21 cellular contexts compared by ENCODE assay signal in genomic region chr20:62768234-62768814, GRCh38. TPM values are rescaled to one million over a fixed set of nuclear protein-coding genes. Genes with fewer than 3 reads are reported as not detected.
DNase-seq lines count a peak whose midpoint lies in the region; ATAC-seq, FAIRE-seq and TF ChIP-seq lines count a peak whose summit lies in the region.
"Had no signal": no experiment of that assay in that cellular context is flagged by ENCODE, and none has a peak within 500 bp of the region (broad histone marks: within the 10 kb centered on the region; RNA-seq: fewer than 3 reads in every experiment).

No MANE protein-coding gene starts in this region.

- H3K36me3 Mint-ChIP-seq in GM23338 (ENCODE audit: low read depth) = no peaks in the 10 kb centered on the region
- H3K36me3 Mint-ChIP-seq: stimulated activated memory B cell treated with anti-CD40 and anti-IgM and Interleukin-4, amounts not matched to agents 10 μg/mL and 1 μg/mL and 100 μg/mL, for 72 hours had no signal

- no peaks in the 10 kb centered on the region for H3K9me2 ChIP-seq in GM23338 (ENCODE audit: insufficient read depth)

- no peak overlapping the region for H3K4me3 Mint-ChIP-seq in GM23338
- H3K4me3 Mint-ChIP-seq: activated CD8-positive, alpha-beta T cell treated with anti-CD3 and anti-CD28 coated beads for 36 hours; central memory CD8-positive, alpha-beta T cell; stimulated activated memory B cell treated with anti-CD40 and anti-IgM and Interleukin-4, amounts not matched to agents 10 μg/mL and 1 μg/mL and 100 μg/mL, for 72 hours; T-helper 2 cell treated with Interferon-gamma antibody and Interleukin-4, amounts not matched to agents 5 μg/mL and 100 μg/mL, for 36 hours had no signal

- H3K79me2 ChIP-seq in GM23338 (replicated peaks; ENCODE audit: insufficient read depth) (no peaks in the 10 kb centered on the region), K562 (ENCODE audit: control insufficient read depth, insufficient read depth, low read length) (no peaks in the 10 kb centered on the region)

- TF ChIP-seq RAD21 in K562 (CRISPR knock-in tag; conservative IDR thresholded peaks at IDR 0.05 in 1 of 2, IDR thresholded peaks at IDR 0.05 in 1 of 2) = no peak

- intact Hi-C loops in K562 (cut with micrococcal nuclease) = no loop called here
- intact Hi-C loops in kidney (cut with DNase I) = no loop called here

- TF ChIP-seq CTCF in GM23338 (conservative IDR thresholded peaks at IDR 0.05; ENCODE audit: low read depth in 2 of 2) = no peak
- no peak for TF ChIP-seq CTCF in K562 (IDR thresholded peaks at IDR 0.05 in 2 of 3, conservative IDR thresholded peaks at IDR 0.05 in 1 of 3; ENCODE audit: insufficient read depth in 2 of 3, low read depth in 1 of 3, low read length in 3 of 3)
- TF ChIP-seq CTCF in kidney (IDR thresholded peaks at IDR 0.05; ENCODE audit: borderline replicate concordance, extremely low read depth, insufficient read depth) = no peak
- TF ChIP-seq CTCF in retinal pigment epithelial cell (conservative IDR thresholded peaks at IDR 0.05; ENCODE audit: low read depth, low read length) = no peak

- no peaks in the 10 kb centered on the region for H3K9me3 Mint-ChIP-seq in GM23338
- H3K9me3 Mint-ChIP-seq: activated CD8-positive, alpha-beta T cell treated with anti-CD3 and anti-CD28 coated beads for 36 hours; central memory CD8-positive, alpha-beta T cell; stimulated activated memory B cell treated with anti-CD40 and anti-IgM and Interleukin-4, amounts not matched to agents 10 μg/mL and 1 μg/mL and 100 μg/mL, for 72 hours; T-helper 2 cell treated with Interferon-gamma antibody and Interleukin-4, amounts not matched to agents 5 μg/mL and 100 μg/mL, for 36 hours had no signal

- H3K4me1 Mint-ChIP-seq in GM23338 = peaks cover 17% of the 10 kb centered on the region

- H3K27me3 Mint-ChIP-seq in GM23338 (ENCODE audit: insufficient read depth, low read depth, poor library complexity) = peaks cover 6% of the 10 kb centered on the region
- H3K27me3 Mint-ChIP-seq: activated CD8-positive, alpha-beta T cell treated with anti-CD3 and anti-CD28 coated beads for 36 hours; central memory CD8-positive, alpha-beta T cell had no signal

- no peaks in the 10 kb centered on the region for H4K20me1 ChIP-seq in GM23338 (replicated peaks; ENCODE audit: insufficient read depth)
- H4K20me1 ChIP-seq in K562 (replicated peaks; ENCODE audit: control insufficient read depth, insufficient read depth, low read length) = peaks cover 18% of the 10 kb centered on the region

- H3K27ac Mint-ChIP-seq in GM23338 = no peak overlapping the region
- H3K27ac Mint-ChIP-seq: activated CD8-positive, alpha-beta T cell treated with anti-CD3 and anti-CD28 coated beads for 36 hours; stimulated activated memory B cell treated with anti-CD40 and anti-IgM and Interleukin-4, amounts not matched to agents 10 μg/mL and 1 μg/mL and 100 μg/mL, for 72 hours; T-helper 2 cell treated with Interferon-gamma antibody and Interleukin-4, amounts not matched to agents 5 μg/mL and 100 μg/mL, for 36 hours had no signal

- CTCF ChIA-PET in K562 (lab: Yijun Ruan, JAX; ENCODE audit: low intra/inter-chr PET ratio) = no interaction called here

- TF ChIP-seq POLR2A in K562 (conservative IDR thresholded peaks at IDR 0.05) = no peak

- H3F3A ChIP-seq in GM23338 (replicated peaks; ENCODE audit: low read depth) = 0 out of 2 replicates have a peak, but pooled peaks cover 2% of the 10 kb centered on the region

- H3K9ac ChIP-seq in K562 (ENCODE audit: insufficient read depth in 1 of 2, low read depth in 2 of 2, low read length in 2 of 2) (peak overlapping the region in 1 of 2 experiments; percentile 52; a peak in 2 of 4 replicates), kidney (ENCODE audit: low read length in 2 of 2) (no peak overlapping the region)

- H3K4me2 ChIP-seq in GM23338 (no peak overlapping the region), K562 (ENCODE audit: insufficient read depth, low read length) (no peak overlapping the region)

- ATAC-seq in GM23338 (peak; percentile 59), K562 (no peak), GM19455 (IDR thresholded peaks at IDR 0.05; ENCODE audit: unreplicated experiment) (no peak)
- ATAC-seq: activated CD8-positive, alpha-beta T cell treated with anti-CD3 and anti-CD28 coated beads for 36 hours; gastroesophageal sphincter; stimulated activated memory B cell treated with anti-CD40 and anti-IgM and Interleukin-4, amounts not matched to agents 10 μg/mL and 1 μg/mL and 100 μg/mL, for 72 hours had no signal

- no TSS peak for BruUV-seq in K562 (replicated peaks; lab: Mats Ljungman, UMichigan)

- peaks cover 4% of the 10 kb centered on the region for H3K9me1 ChIP-seq in K562 (ENCODE audit: control insufficient read depth, insufficient read depth, low read length)

- H3K4me3 ChIP-seq in GM23338 (no peak overlapping the region), K562 (no peak overlapping the region), kidney (ENCODE audit: low read length in 2 of 2) (no peak overlapping the region), retinal pigment epithelial cell (ENCODE audit: low read length) (peak overlapping the region; percentile 41)
- H3K4me3 ChIP-seq: gastroesophageal sphincter, sigmoid colon, thoracic aorta had no signal

- no peak for TF ChIP-seq EP300 in K562 (IDR thresholded peaks at IDR 0.05; ENCODE audit: low read length)

- FAIRE-seq in K562 (lab: Jason Lieb, UNC) = peak; percentile 35
- no peak for FAIRE-seq in kidney (lab: Jason Lieb, UNC)
- FAIRE-seq: H54 had no signal

- POLR2A ChIA-PET in K562 (lab: Yijun Ruan, JAX) = interaction anchor here (0.5 to 1.5 kb wide), 3 partner anchors 18 to 440 kb away, joined by 3 to 4 read pairs (median 3); no protein-coding TSS in a partner anchor

- H3K9me3 ChIP-seq in K562 (replicated peaks; ENCODE audit: control insufficient read depth, insufficient read depth, low read depth, low read length) (no peaks in the 10 kb centered on the region), kidney (ENCODE audit: control insufficient read depth in 1 of 2, low read length in 2 of 2) (no peaks in the 10 kb centered on the region)
- H3K9me3 ChIP-seq: gastroesophageal sphincter, sigmoid colon, thoracic aorta had no signal

- no peaks in the 10 kb centered on the region for H3K27me3 ChIP-seq in GM23338 (ENCODE audit: insufficient read depth)
- peaks cover 0 to 18% of the 10 kb centered on the region in 2 experiments; a peak in 3 of 5 replicates for H3K27me3 ChIP-seq in K562 (ENCODE audit: control insufficient read depth in 2 of 2, insufficient read depth in 2 of 2, low read length in 2 of 2)
- H3K27me3 ChIP-seq: sigmoid colon had no signal

- DNase-seq in GM23338 (ENCODE audit: low spot score) (peak; percentile 49), K562 (ENCODE audit: extremely low read depth in 1 of 4, low spot score in 3 of 4) (no peak), kidney (peak; percentile 72), retinal pigment epithelial cell (ENCODE audit: low read depth) (no peak), NCI-H748 treated with DMSO at 0.1 percent for 48 hours (lab: John Stamatoyannopoulos, UW) (no peak), dermis blood vessel endothelial cell (no peak)
- DNase-seq: activated CD4-positive, CD25-positive, alpha-beta regulatory T cell; activated CD8-positive, alpha-beta T cell treated with anti-CD3 and anti-CD28 coated beads for 36 hours; effector CD4-positive, alpha-beta T cell; KBM-7; NCI-H1694 treated with DMSO at 0.1 percent for 48 hours; NCI-H82; OCI-M1; sigmoid colon had no signal

- H3K4me1 ChIP-seq in GM23338 (ENCODE audit: insufficient read depth) (no peaks in the 10 kb centered on the region; the same call in 1 of the 2 replicates), K562 (replicated peaks in 1 of 2; ENCODE audit: control insufficient read depth in 2 of 2, insufficient read depth in 2 of 2, low read length in 2 of 2) (peaks cover 0 to 46% of the 10 kb centered on the region in 2 experiments; a peak in 3 of 5 replicates), kidney (ENCODE audit: control insufficient read depth in 1 of 2, insufficient read depth in 1 of 2, low read depth in 1 of 2, low read length in 2 of 2) (peaks cover 0 to 31% of the 10 kb centered on the region in 2 donors)

- no peak overlapping the region for H3K27ac ChIP-seq in GM23338 (ENCODE audit: low read depth)
- H3K27ac ChIP-seq in K562 (ENCODE audit: extremely low read depth, low read depth, low read length) = no peak overlapping the region
- peak overlapping the region; percentile 43 to 75 for H3K27ac ChIP-seq in kidney (ENCODE audit: low read depth in 2 of 2, low read length in 2 of 2)
- H3K27ac ChIP-seq: thoracic aorta had no signal

- H2AFZ ChIP-seq in GM23338 (no peak overlapping the region), K562 (ENCODE audit: low read depth, low read length) (no peak overlapping the region)

- in situ Hi-C loops in K562 (cut with MboI) = no loop called here

- 21% methylated on average over 13 of the region's 18 CpGs for WGBS in K562 (ENCODE audit: insufficient coverage, low coverage, missing lambda C conversion rate)

- H3K36me3 ChIP-seq in GM23338 (ENCODE audit: insufficient read depth) = no peaks in the 10 kb centered on the region
- H3K36me3 ChIP-seq in K562 (ENCODE audit: control insufficient read depth, insufficient read depth, low read length) = no peaks in the 10 kb centered on the region
- H3K36me3 ChIP-seq in kidney (ENCODE audit: control insufficient read depth in 1 of 2, insufficient read depth in 2 of 2, low read length in 2 of 2) = no peaks in the 10 kb centered on the region
- H3K36me3 ChIP-seq: gastroesophageal sphincter, sigmoid colon, thoracic aorta had no signal

RNA-seq across cellular contexts. Expression of gene MRGBP, which starts 27.9 kb away (rescaled TPM):
- total RNA-seq in GM23338 (2014; rRNA removed; shearing (Covaris generic)) = 24.3 and 26.0 TPM in 2 replicates
- polyA plus RNA-seq in GM23338 (2016; fragmentation: Nextera tagmentation; extraction: Ambion mirVana) (19.7 and 20.9 TPM in 2 replicates), K562 (2011; rRNA removed) (18.7 and 20.7 TPM in 2 replicates), K562 (2014; fragmentation: Illumina TruSeq; extraction: Trizol) (18.4 and 21.0 TPM in 2 replicates), K562 (2014; fragmentation: Nextera tagmentation; extraction: Ambion mirVana) (1 to 10 TPM; 1.9 to 2.8 TPM), K562 (2014; rRNA removed) (26.3 and 26.7 TPM in 2 replicates), kidney (ENCODE audit: insufficient read depth, low read depth, low replicate concordance) (9.0 TPM)
- total RNA-seq in K562 (2011; cell fraction: chromatin; rRNA removed; ENCODE audit: low replicate concordance) = 11.0 and 21.6 TPM in 2 replicates
- total RNA-seq in K562 (2011; cell fraction: nucleolus; rRNA removed) = 16.4 and 17.2 TPM in 2 replicates
- total RNA-seq in K562 (2011; cell fraction: nucleoplasm; rRNA removed) = 12.8 and 15.0 TPM in 2 replicates
- total RNA-seq in K562 (2014; rRNA removed) (31.3 and 37.0 TPM in 2 replicates), K562 (2014; rRNA removed; fragmentation: Illumina TruSeq; extraction: Trizol) (18.1 TPM in 2 replicates), K562 (2015; rRNA removed; fragmentation: Illumina TruSeq; extraction: Trizol) (25.2 and 25.7 TPM in 2 replicates), K562 (2021) (25.1 and 26.1 TPM in 2 replicates), kidney (7.6 TPM), dermis blood vessel endothelial cell (18.5 and 19.5 TPM in 2 replicates)
- 20.8 and 28.5 TPM in 2 replicates for polyA plus RNA-seq in K562 (2011; cell fraction: cytosol; rRNA removed)
- polyA plus RNA-seq in K562 (2011; cell fraction: nucleus; rRNA removed) = 27.0 and 39.1 TPM in 2 replicates
- polyA plus RNA-seq in K562 (2012) = 14.8 and 21.7 TPM in 2 replicates
- polyA minus RNA-seq in K562 (2011; rRNA and poly(A)+ RNA removed) = 12.7 and 15.7 TPM in 2 replicates
- 9.6 and 11.5 TPM in 2 replicates for polyA minus RNA-seq in K562 (2011; cell fraction: cytosol; rRNA and poly(A)+ RNA removed)
- polyA minus RNA-seq in K562 (2011; cell fraction: nucleus; rRNA and poly(A)+ RNA removed) = 9.4 and 12.2 TPM in 2 replicates

RNA-seq across cellular contexts. Expression of gene OGFR, which starts 36.3 kb away (rescaled TPM):
- total RNA-seq in GM23338 (2014; rRNA removed; shearing (Covaris generic)) = 48.8 and 50.6 TPM in 2 replicates
- polyA plus RNA-seq in GM23338 (2016; fragmentation: Nextera tagmentation; extraction: Ambion mirVana) (9.6 and 12.3 TPM in 2 replicates), K562 (2011; rRNA removed) (23.3 and 25.4 TPM in 2 replicates), K562 (2014; fragmentation: Illumina TruSeq; extraction: Trizol) (16.6 and 22.0 TPM in 2 replicates), K562 (2014; fragmentation: Nextera tagmentation; extraction: Ambion mirVana) (under 1 TPM; 0.39 TPM), K562 (2014; rRNA removed) (34.2 and 36.7 TPM in 2 replicates), kidney (ENCODE audit: insufficient read depth, low read depth, low replicate concordance) (33.7 TPM)
- 16.5 and 43.5 TPM in 2 replicates for total RNA-seq in K562 (2011; cell fraction: chromatin; rRNA removed; ENCODE audit: low replicate concordance)
- total RNA-seq in K562 (2011; cell fraction: nucleolus; rRNA removed) = 33.8 and 38.4 TPM in 2 replicates
- total RNA-seq in K562 (2011; cell fraction: nucleoplasm; rRNA removed) = 22.4 and 24.6 TPM in 2 replicates
- total RNA-seq in K562 (2014; rRNA removed) (56.3 and 56.5 TPM in 2 replicates), K562 (2014; rRNA removed; fragmentation: Illumina TruSeq; extraction: Trizol) (8.9 and 10.3 TPM in 2 replicates), K562 (2015; rRNA removed; fragmentation: Illumina TruSeq; extraction: Trizol) (17.5 and 18.7 TPM in 2 replicates), K562 (2021) (33.1 and 36.5 TPM in 2 replicates), kidney (46.8 TPM), dermis blood vessel endothelial cell (48.8 and 58.4 TPM in 2 replicates)
- polyA plus RNA-seq in K562 (2011; cell fraction: cytosol; rRNA removed) = 15.8 and 36.7 TPM in 2 replicates
- polyA plus RNA-seq in K562 (2011; cell fraction: nucleus; rRNA removed) = 32.3 and 48.8 TPM in 2 replicates
- 21.1 and 26.0 TPM in 2 replicates for polyA plus RNA-seq in K562 (2012)
- 17.7 and 23.1 TPM in 2 replicates for polyA minus RNA-seq in K562 (2011; rRNA and poly(A)+ RNA removed)
- 19.9 and 22.3 TPM in 2 replicates for polyA minus RNA-seq in K562 (2011; cell fraction: cytosol; rRNA and poly(A)+ RNA removed)
- 8.8 and 9.7 TPM in 2 replicates for polyA minus RNA-seq in K562 (2011; cell fraction: nucleus; rRNA and poly(A)+ RNA removed)

RNA-seq across cellular contexts. Expression of gene COL9A3, which starts 48.5 kb away (rescaled TPM):
- total RNA-seq in GM23338 (2014; rRNA removed; shearing (Covaris generic)) = 110 and 113 TPM in 2 replicates
- polyA plus RNA-seq in GM23338 (2016; fragmentation: Nextera tagmentation; extraction: Ambion mirVana) (74.9 and 79.4 TPM in 2 replicates), K562 (2011; rRNA removed) (1.3 and 2.5 TPM in 2 replicates), K562 (2014; fragmentation: Illumina TruSeq; extraction: Trizol) (0.48 and 0.76 TPM in 2 replicates), K562 (2014; fragmentation: Nextera tagmentation; extraction: Ambion mirVana) (under 1 TPM in 1 of 2 experiments, not detected in 1; 0.14 TPM), K562 (2014; rRNA removed) (3.0 and 3.6 TPM in 2 replicates), kidney (ENCODE audit: insufficient read depth, low read depth, low replicate concordance) (2.3 TPM)
- total RNA-seq in K562 (2011; cell fraction: chromatin; rRNA removed; ENCODE audit: low replicate concordance) = 2.5 and 7.3 TPM in 2 replicates
- 4.0 and 4.9 TPM in 2 replicates for total RNA-seq in K562 (2011; cell fraction: nucleolus; rRNA removed)
- total RNA-seq in K562 (2011; cell fraction: nucleoplasm; rRNA removed) = 2.8 and 4.0 TPM in 2 replicates
- total RNA-seq in K562 (2014; rRNA removed) (0.77 and 1.9 TPM in 2 replicates), K562 (2014; rRNA removed; fragmentation: Illumina TruSeq; extraction: Trizol) (0.18 and 0.51 TPM in 2 replicates), K562 (2015; rRNA removed; fragmentation: Illumina TruSeq; extraction: Trizol) (0.98 and 1.4 TPM in 2 replicates), K562 (2021) (1.3 and 1.7 TPM in 2 replicates), kidney (4.3 TPM), dermis blood vessel endothelial cell (1.3 and 1.9 TPM in 2 replicates)
- 1.7 and 1.9 TPM in 2 replicates for polyA plus RNA-seq in K562 (2011; cell fraction: cytosol; rRNA removed)
- 12.1 and 20.8 TPM in 2 replicates for polyA plus RNA-seq in K562 (2011; cell fraction: nucleus; rRNA removed)
- polyA plus RNA-seq in K562 (2012) = 2.0 and 3.0 TPM in 2 replicates
- polyA minus RNA-seq in K562 (2011; rRNA and poly(A)+ RNA removed) = 0.35 and 0.87 TPM in 2 replicates
- polyA minus RNA-seq in K562 (2011; cell fraction: cytosol; rRNA and poly(A)+ RNA removed) = 1.3 TPM in 1 of 2 replicates, not detected in the other
- polyA minus RNA-seq in K562 (2011; cell fraction: nucleus; rRNA and poly(A)+ RNA removed) = 1.2 and 2.3 TPM in 2 replicates
- total RNA-seq: activated CD8-positive, alpha-beta T cell treated with anti-CD3 and anti-CD28 coated beads for 36 hours had no signal

RNA-seq across cellular contexts. Expression of gene NTSR1, which starts 59.7 kb away (rescaled TPM):
- total RNA-seq in GM23338 (2014; rRNA removed; shearing (Covaris generic)) = 1.4 and 1.7 TPM in 2 replicates
- 0.15 and 0.52 TPM in 2 replicates for polyA plus RNA-seq in GM23338 (2016; fragmentation: Nextera tagmentation; extraction: Ambion mirVana)
- total RNA-seq in K562 (2011; cell fraction: chromatin; rRNA removed; ENCODE audit: low replicate concordance) = 0.25 TPM in 1 of 2 replicates, not detected in the other
- 0.17 TPM in 1 of 2 replicates, not detected in the other for total RNA-seq in K562 (2011; cell fraction: nucleolus; rRNA removed)
- total RNA-seq in K562 (2011; cell fraction: nucleoplasm; rRNA removed) = 0.15 TPM in 2 replicates
- 0.41 TPM in 1 of 2 replicates, not detected in the other for total RNA-seq in K562 (2014; rRNA removed)
- 0.04 TPM in 1 of 2 replicates, not detected in the other for total RNA-seq in K562 (2014; rRNA removed; fragmentation: Illumina TruSeq; extraction: Trizol)
- 0.14 and 0.15 TPM in 2 replicates for total RNA-seq in K562 (2015; rRNA removed; fragmentation: Illumina TruSeq; extraction: Trizol)
- total RNA-seq in K562 (2021) = 0.38 and 0.40 TPM in 2 replicates
- polyA plus RNA-seq in K562 (2011; rRNA removed) = 0.07 and 0.12 TPM in 2 replicates
- polyA plus RNA-seq in K562 (2011; cell fraction: cytosol; rRNA removed) = 0.10 and 0.31 TPM in 2 replicates
- 0.13 and 0.24 TPM in 2 replicates for polyA plus RNA-seq in K562 (2011; cell fraction: nucleus; rRNA removed)
- polyA plus RNA-seq in K562 (2012) = 0.51 and 0.61 TPM in 2 replicates
- polyA plus RNA-seq in K562 (2014; fragmentation: Illumina TruSeq; extraction: Trizol) = 0.22 and 0.25 TPM in 2 replicates
- polyA plus RNA-seq in K562 (2014; fragmentation: Nextera tagmentation; extraction: Ambion mirVana) = not detected
- 0.04 and 0.12 TPM in 2 replicates for polyA plus RNA-seq in K562 (2014; rRNA removed)
- polyA minus RNA-seq in K562 (2011; rRNA and poly(A)+ RNA removed) = 0.06 and 0.07 TPM in 2 replicates
- polyA minus RNA-seq in K562 (2011; cell fraction: cytosol; rRNA and poly(A)+ RNA removed) = not detected in 2 replicates
- polyA minus RNA-seq in K562 (2011; cell fraction: nucleus; rRNA and poly(A)+ RNA removed) = 0.13 TPM in 1 of 2 replicates, not detected in the other
- 0.09 TPM for total RNA-seq in kidney
- polyA plus RNA-seq in kidney (ENCODE audit: insufficient read depth, low read depth, low replicate concordance) = not detected
- 0.05 TPM in 1 of 2 replicates, not detected in the other for total RNA-seq in dermis blood vessel endothelial cell
- total RNA-seq: activated CD8-positive, alpha-beta T cell treated with anti-CD3 and anti-CD28 coated beads for 36 hours; thoracic aorta had no signal

Comparison
In these comparisons a context has a peak if more than half of its experiments do, and no peak if none do; other contexts are left out.
1. DNase-seq: peak in GM23338 (single experiment) and kidney (single experiment); none in K562 (0 of 4), retinal pigment epithelial cell (single experiment), NCI-H748 treated with DMSO at 0.1 percent for 48 hours (single experiment) and dermis blood vessel endothelial cell (single experiment).
2. H3K27ac ChIP-seq: peak in kidney (2 of 2); none in GM23338 (single experiment) and K562 (single experiment).
3. RNA of gene COL9A3, which starts 48.5 kb away (total RNA-seq): 110 to 113 TPM in GM23338; 4.3 TPM in kidney (single experiment), 1.3 to 1.9 TPM in dermis blood vessel endothelial cell and 0.18 to 7.3 TPM in K562; every median in the first group is over 10 times any median in the second.